Comparison of ENCODE assay signal across 1 cellular context in genomic region chr12:125178222-125178621, GRCh38.
TF ChIP-seq lines count a peak whose summit lies in the region.

No MANE protein-coding gene starts in this region.

TF ChIP-seq in HepG2, 621 proteins besides CTCF, POLR2A, EP300 and RAD21:
- TF ChIP-seq ZNF329 (CRISPR knock-in tag; IDR thresholded peaks at IDR 0.05; ENCODE audit: low read depth): peak; percentile 88
- no peak for TF ChIP-seq ZNF33B (CRISPR knock-in tag; IDR thresholded peaks at IDR 0.05)
